In genomic region chr12:9925746-9926393, GRCh38 we compare ENCODE assay signal across 1 cellular context.
A peak's percentile ranks its signal among the peaks of the same experiment; 100 is the strongest.
TF ChIP-seq lines count a peak whose summit lies in the region.

No MANE protein-coding gene starts in this region.

TF ChIP-seq in H1, 55 proteins besides CTCF, POLR2A, EP300 and RAD21:
- no peak for TF ChIP-seq MAX (IDR thresholded peaks at IDR 0.05)
- no peak for TF ChIP-seq CHD2 (IDR thresholded peaks at IDR 0.05; ENCODE audit: low read length)
- TF ChIP-seq RNF2 (IDR thresholded peaks at IDR 0.05; ENCODE audit: borderline replicate concordance, low read depth, low read length, missing control alignments, poor library complexity, severe bottlenecking): no peak
- no peak for TF ChIP-seq POLR2AphosphoS5 (IDR thresholded peaks at IDR 0.05; ENCODE audit: low read depth, low read length)
- 0 out of 2 replicates have a peak, but pooled peaks have one; percentile 11 for TF ChIP-seq TEAD4 (IDR thresholded peaks at IDR 0.05; ENCODE audit: low read depth, low read length)
- no peak for TF ChIP-seq HDAC6 (IDR thresholded peaks at IDR 0.05; ENCODE audit: low read depth, low read length)
- TF ChIP-seq E2F6 (IDR thresholded peaks at IDR 0.05): no peak
- no peak for TF ChIP-seq ATF3 (IDR thresholded peaks at IDR 0.05; ENCODE audit: insufficient read depth, low read depth, low read length)
- 0 out of 2 replicates have a peak, but pooled peaks have one; percentile 18 for TF ChIP-seq TCF12 (IDR thresholded peaks at IDR 0.05; ENCODE audit: low read depth, low read length)
- TF ChIP-seq RXRA (IDR thresholded peaks at IDR 0.05; ENCODE audit: insufficient read depth, low read depth, low read length): no peak
- no peak for TF ChIP-seq CHD1 (IDR thresholded peaks at IDR 0.05; ENCODE audit: low read depth, low read length)
